22 cellular contexts compared by ENCODE assay signal in genomic region chr3:185225523-185225922, GRCh38. TPM values are rescaled to one million over a fixed set of nuclear protein-coding genes. Genes with fewer than 3 reads are reported as not detected.
DNase-seq lines count a peak whose midpoint lies in the region; ATAC-seq, FAIRE-seq and TF ChIP-seq lines count a peak whose summit lies in the region.
"Had no signal": no experiment of that assay in that cellular context is flagged by ENCODE, and none has a peak within 500 bp of the region (broad histone marks: within the 10 kb centered on the region; RNA-seq: fewer than 3 reads in every experiment).

No MANE protein-coding gene starts in this region.

- intact Hi-C loops in HepG2 (cut with micrococcal nuclease; ENCODE audit: unreplicated experiment), result no loop called here
- intact Hi-C loops in right lobe of liver (cut with DNase I), result no loop called here
- intact Hi-C loops in activated T-helper 2 cell treated with anti-CD3 and anti-CD28 coated beads, Interferon-gamma antibody, Interleukin-2, Interleukin-4, amounts not matched to agents 10 μg/mL and 5 μg/mL and 100 μg/mL, durations not matched to agents 14 hours and 24 hours and 36 hours (cut with micrococcal nuclease), result no loop called here

- DNase-seq in HepG2 (ENCODE audit: low spot score), result no peak
- DNase-seq in right lobe of liver, result no peak
- DNase-seq in astrocyte of the cerebellum (ENCODE audit: low read depth), result peak; percentile 24
- peak; percentile 37 for DNase-seq in glomerular visceral epithelial cell (ENCODE audit: extremely low spot score)
- DNase-seq in UCSD-AML1 (lab: John Stamatoyannopoulos, UW; ENCODE audit: unreplicated experiment), result no peak
- no peak for DNase-seq in NCI-H69 (lab: John Stamatoyannopoulos, UW)
- DNase-seq in NCI-H510A treated with DMSO at 0.1 percent for 48 hours (lab: John Stamatoyannopoulos, UW), result no peak
- DNase-seq in activated T-helper 2 cell treated with anti-CD3 and anti-CD28 coated beads, Interferon-gamma antibody, Interleukin-2, Interleukin-4, amounts not matched to agents 10 μg/mL and 5 μg/mL and 100 μg/mL, durations not matched to agents 14 hours and 24 hours and 36 hours (ENCODE audit: low spot score), result no peak
- DNase-seq: 8988T; activated CD4-positive, CD25-positive, alpha-beta regulatory T cell; activated CD8-positive, alpha-beta memory T cell treated with anti-CD3 and anti-CD28 coated beads, Interleukin-2, amount 10 ng/mL, durations not matched to agents 7 days and 5 days; activated naive CD4-positive, alpha-beta T cell; central memory CD4-positive, alpha-beta T cell; COR-L47; heart right ventricle; NCI-H187 treated with DMSO at 0.1 percent for 48 hours; NCI-H526 treated with DMSO at 0.1 percent for 48 hours; posterior cingulate gyrus; RPMI8226; stimulated activated CD4-positive, alpha-beta T cell treated with anti-CD3 and anti-CD28 coated beads, Interleukin-15, amount 100 ng/mL, for 24 hours; T-helper 1 cell had no signal

- no peaks in the 10 kb centered on the region for H3K79me2 ChIP-seq in HepG2 (ENCODE audit: insufficient read depth, low read length)

- TF ChIP-seq EP300 in HepG2 (IDR thresholded peaks at IDR 0.05; ENCODE audit: low read depth in 2 of 2, low read length in 2 of 2) (no peak), HepG2 (CRISPR knock-in tag; IDR thresholded peaks at IDR 0.05; ENCODE audit: borderline replicate concordance) (no peak)

- ATAC-seq in HepG2 (no peak), right lobe of liver (no peak)
- ATAC-seq: activated CD8-positive, alpha-beta memory T cell treated with anti-CD3 and anti-CD28 coated beads, Interleukin-2, amount 10 ng/mL, durations not matched to agents 7 days and 5 days; heart right ventricle had no signal

- no peak overlapping the region for H3K9ac ChIP-seq in HepG2 (ENCODE audit: insufficient read depth, low read depth, low read length)

- H3K27ac ChIP-seq in HepG2 (ENCODE audit: extremely low read length, insufficient read depth, low read length), result no peak overlapping the region
- no peak overlapping the region for H3K27ac ChIP-seq in right lobe of liver
- H3K27ac ChIP-seq: heart right ventricle had no signal

- no peaks in the 10 kb centered on the region for H3K36me3 Mint-ChIP-seq in activated T-helper 2 cell treated with anti-CD3 and anti-CD28 coated beads, Interferon-gamma antibody, Interleukin-2, Interleukin-4, amounts not matched to agents 10 μg/mL and 5 μg/mL and 100 μg/mL, durations not matched to agents 14 hours and 24 hours and 36 hours (ENCODE audit: low read depth)

- no peak overlapping the region for H3K4me2 ChIP-seq in HepG2 (ENCODE audit: low read depth, low read length)

- no peaks in the 10 kb centered on the region for H3K9me3 Mint-ChIP-seq in activated T-helper 2 cell treated with anti-CD3 and anti-CD28 coated beads, Interferon-gamma antibody, Interleukin-2, Interleukin-4, amounts not matched to agents 10 μg/mL and 5 μg/mL and 100 μg/mL, durations not matched to agents 14 hours and 24 hours and 36 hours

- CTCF ChIA-PET in HepG2 (lab: Yijun Ruan, JAX; ENCODE audit: low intra/inter-chr PET ratio, low total read pairs), result no interaction called here

- no peak for TF ChIP-seq POLR2A in HepG2 (IDR thresholded peaks at IDR 0.05; ENCODE audit: insufficient read depth in 1 of 2, low read depth in 2 of 2, low read length in 2 of 2)
- no peak for TF ChIP-seq POLR2A in right lobe of liver (IDR thresholded peaks at IDR 0.05)

- H3K27ac Mint-ChIP-seq in activated T-helper 2 cell treated with anti-CD3 and anti-CD28 coated beads, Interferon-gamma antibody, Interleukin-2, Interleukin-4, amounts not matched to agents 10 μg/mL and 5 μg/mL and 100 μg/mL, durations not matched to agents 14 hours and 24 hours and 36 hours, result no peak overlapping the region
- H3K27ac Mint-ChIP-seq: activated CD8-positive, alpha-beta memory T cell treated with anti-CD3 and anti-CD28 coated beads, Interleukin-2, amount 10 ng/mL, durations not matched to agents 7 days and 5 days had no signal

- H3K4me1 ChIP-seq in HepG2 (ENCODE audit: insufficient read depth, low read length) (no peaks in the 10 kb centered on the region), right lobe of liver (no peaks in the 10 kb centered on the region)
- H3K4me1 ChIP-seq: heart right ventricle had no signal

- H3K36me3 ChIP-seq in HepG2 (replicated peaks in 1 of 2; ENCODE audit: control insufficient read depth in 1 of 2, insufficient read depth in 2 of 2, low read length in 2 of 2) (peaks cover 7 to 41% of the 10 kb centered on the region in 2 experiments), right lobe of liver (peaks cover 0 to 82% (median 30%) of the 10 kb centered on the region in 4 donors)

- TSS peak; percentile 31 for BruUV-seq in HepG2 (replicated peaks; lab: Mats Ljungman, UMichigan)

- TF ChIP-seq CTCF in HepG2 (CRISPR knock-in tag; IDR thresholded peaks at IDR 0.05), result no peak
- no peak for TF ChIP-seq CTCF in right lobe of liver (IDR thresholded peaks at IDR 0.05)
- no peak for TF ChIP-seq CTCF in astrocyte of the cerebellum (IDR thresholded peaks at IDR 0.05; ENCODE audit: low read depth, low read length, missing control alignments)

- FAIRE-seq in HepG2 (lab: Jason Lieb, UNC), result no peak
- FAIRE-seq: endometrium had no signal

- no peak overlapping the region for H3K4me3 ChIP-seq in HepG2 (replicated peaks in 1 of 3; ENCODE audit: insufficient read depth in 1 of 3, low read depth in 2 of 3, low read length in 3 of 3)
- no peak overlapping the region for H3K4me3 ChIP-seq in right lobe of liver
- H3K4me3 ChIP-seq in astrocyte of the cerebellum (ENCODE audit: low read depth, low read length), result no peak overlapping the region
- H3K4me3 ChIP-seq: heart right ventricle had no signal

- no peak overlapping the region for H3K4me3 Mint-ChIP-seq in activated T-helper 2 cell treated with anti-CD3 and anti-CD28 coated beads, Interferon-gamma antibody, Interleukin-2, Interleukin-4, amounts not matched to agents 10 μg/mL and 5 μg/mL and 100 μg/mL, durations not matched to agents 14 hours and 24 hours and 36 hours (ENCODE audit: low read depth)
- H3K4me3 Mint-ChIP-seq: activated CD8-positive, alpha-beta memory T cell treated with anti-CD3 and anti-CD28 coated beads, Interleukin-2, amount 10 ng/mL, durations not matched to agents 7 days and 5 days had no signal

- H4K20me1 ChIP-seq in HepG2 (ENCODE audit: insufficient read depth, low read length), result no peaks in the 10 kb centered on the region

- in situ Hi-C loops in HepG2 (cut with HindIII; ENCODE audit: extremely low pct_ligation_motif_present, low pct_unique_long_range_greater_than_20kb), result no loop called here
- in situ Hi-C loops in astrocyte of the cerebellum (cut with HindIII; ENCODE audit: low sequenced_read_pairs), result no loop called here

- no peaks in the 10 kb centered on the region for H3K4me1 Mint-ChIP-seq in activated T-helper 2 cell treated with anti-CD3 and anti-CD28 coated beads, Interferon-gamma antibody, Interleukin-2, Interleukin-4, amounts not matched to agents 10 μg/mL and 5 μg/mL and 100 μg/mL, durations not matched to agents 14 hours and 24 hours and 36 hours (ENCODE audit: low read depth)
- H3K4me1 Mint-ChIP-seq: activated CD8-positive, alpha-beta memory T cell treated with anti-CD3 and anti-CD28 coated beads, Interleukin-2, amount 10 ng/mL, durations not matched to agents 7 days and 5 days had no signal

- H2AFZ ChIP-seq in HepG2 (ENCODE audit: low read length), result no peak overlapping the region

- H3K9me3 ChIP-seq in HepG2 (ENCODE audit: low read length), result no peaks in the 10 kb centered on the region
- H3K9me3 ChIP-seq in right lobe of liver, result no peaks in the 10 kb centered on the region
- H3K9me3 ChIP-seq: heart right ventricle had no signal

- H3K27me3 Mint-ChIP-seq in activated T-helper 2 cell treated with anti-CD3 and anti-CD28 coated beads, Interferon-gamma antibody, Interleukin-2, Interleukin-4, amounts not matched to agents 10 μg/mL and 5 μg/mL and 100 μg/mL, durations not matched to agents 14 hours and 24 hours and 36 hours (ENCODE audit: low read depth), result no peaks in the 10 kb centered on the region
- H3K27me3 Mint-ChIP-seq: activated CD8-positive, alpha-beta memory T cell treated with anti-CD3 and anti-CD28 coated beads, Interleukin-2, amount 10 ng/mL, durations not matched to agents 7 days and 5 days had no signal

- TF ChIP-seq RAD21 in HepG2 (CRISPR knock-in tag; IDR thresholded peaks at IDR 0.05), result no peak

- POLR2A ChIA-PET in HepG2 (lab: Yijun Ruan, JAX), result no interaction called here

- H3K27me3 ChIP-seq in HepG2 (ENCODE audit: control insufficient read depth in 1 of 2, insufficient read depth in 2 of 2, low read length in 2 of 2), result no peaks in the 10 kb centered on the region
- H3K27me3 ChIP-seq in right lobe of liver, result no peaks in the 10 kb centered on the region
- H3K27me3 ChIP-seq: heart right ventricle had no signal

TF ChIP-seq in HepG2, 621 proteins besides CTCF, POLR2A, EP300 and RAD21 (continues in another document):
- TF ChIP-seq ZMYM3 (CRISPR knock-in tag; IDR thresholded peaks at IDR 0.05) (no peak), ZNF557 (CRISPR knock-in tag; IDR thresholded peaks at IDR 0.05) (no peak)

RNA-seq across cellular contexts. Expression of gene EHHADH, which starts 28.3 kb away (rescaled TPM):
- total RNA-seq in HepG2 (2016; rRNA removed; fragmentation: Illumina TruSeq; extraction: Trizol), result 38.9 and 59.1 TPM in 2 replicates
- total RNA-seq in HepG2 (2016; cell fraction: cytosol; rRNA removed; fragmentation: Illumina TruSeq; extraction: Trizol; ENCODE audit: low read depth), result 3.7 and 5.5 TPM in 2 replicates
- total RNA-seq in HepG2 (2016; cell fraction: insoluble cytoplasmic fraction; rRNA removed; fragmentation: Illumina TruSeq; extraction: Trizol), result 40.5 and 57.0 TPM in 2 replicates
- total RNA-seq in HepG2 (2016; cell fraction: membrane; rRNA removed; fragmentation: Illumina TruSeq; extraction: Trizol), result 9.7 and 12.0 TPM in 2 replicates
- total RNA-seq in HepG2 (2016; cell fraction: nucleus; rRNA removed; fragmentation: Illumina TruSeq; extraction: Trizol), result 34.2 and 38.8 TPM in 2 replicates
- polyA plus RNA-seq in HepG2 (2011; rRNA removed), result 14.1 and 14.5 TPM in 2 replicates
- 10.6 and 13.3 TPM in 2 replicates for polyA plus RNA-seq in HepG2 (2011; cell fraction: cytosol; rRNA removed)
- 3.9 and 6.8 TPM in 2 replicates for polyA plus RNA-seq in HepG2 (2011; cell fraction: nucleus; rRNA removed)
- 17.8 and 33.4 TPM in 2 replicates for polyA plus RNA-seq in HepG2 (2012)
- 1.9 and 2.0 TPM in 2 replicates for polyA plus RNA-seq in HepG2 (2016; cell fraction: cytosol; fragmentation: Illumina TruSeq; extraction: Trizol; ENCODE audit: low read depth)
- 46.6 and 47.5 TPM in 2 replicates for polyA plus RNA-seq in HepG2 (2016; cell fraction: insoluble cytoplasmic fraction; fragmentation: Illumina TruSeq; extraction: Trizol; ENCODE audit: low read depth)
- 4.9 and 6.1 TPM in 2 replicates for polyA plus RNA-seq in HepG2 (2016; cell fraction: membrane; fragmentation: Illumina TruSeq; extraction: Trizol; ENCODE audit: low read depth)
- polyA plus RNA-seq in HepG2 (2016; cell fraction: nucleus; fragmentation: Illumina TruSeq; extraction: Trizol; ENCODE audit: insufficient read depth, low read depth), result 22.4 and 23.4 TPM in 2 replicates
- polyA minus RNA-seq in HepG2 (2011; rRNA and poly(A)+ RNA removed; ENCODE audit: low replicate concordance), result 5.1 and 33.8 TPM in 2 replicates
- polyA minus RNA-seq in HepG2 (2011; cell fraction: cytosol; rRNA and poly(A)+ RNA removed), result 25.6 and 27.5 TPM in 2 replicates
- 51.2 and 66.1 TPM in 2 replicates for polyA minus RNA-seq in HepG2 (2011; cell fraction: nucleus; rRNA and poly(A)+ RNA removed)
- total RNA-seq in right lobe of liver, result 100 to 1,000 TPM; 138 to 322 (median 216) TPM
- total RNA-seq in activated T-helper 2 cell treated with anti-CD3 and anti-CD28 coated beads, Interferon-gamma antibody, Interleukin-2, Interleukin-4, amounts not matched to agents 10 μg/mL and 5 μg/mL and 100 μg/mL, durations not matched to agents 14 hours and 24 hours and 36 hours, result 2.9 and 3.2 TPM in 2 replicates

Comparison
In these comparisons a context has a peak if more than half of its experiments do, and no peak if none do; other contexts are left out.
1. DNase-seq: peak in astrocyte of the cerebellum (single experiment) and glomerular visceral epithelial cell (single experiment); none in HepG2 (single experiment), right lobe of liver (0 of 3), UCSD-AML1 (single experiment), NCI-H69 (single experiment), NCI-H510A treated with DMSO at 0.1 percent for 48 hours (single experiment) and activated T-helper 2 cell treated with anti-CD3 and anti-CD28 coated beads, Interferon-gamma antibody, Interleukin-2, Interleukin-4, amounts not matched to agents 10 μg/mL and 5 μg/mL and 100 μg/mL, durations not matched to agents 14 hours and 24 hours and 36 hours (single experiment).